9 cellular contexts compared by ENCODE assay signal in genomic region chr1:25487628-25488027, GRCh38. TPM values are rescaled to one million over a fixed set of nuclear protein-coding genes. Genes with fewer than 3 reads are reported as not detected.
DNase-seq lines count a peak whose midpoint lies in the region; ATAC-seq, FAIRE-seq and TF ChIP-seq lines count a peak whose summit lies in the region.
"Had no signal": no experiment of that assay in that cellular context is flagged by ENCODE, and none has a peak within 500 bp of the region (broad histone marks: within the 10 kb centered on the region; RNA-seq: fewer than 3 reads in every experiment).

No MANE protein-coding gene starts in this region.

- no peak for TF ChIP-seq POLR2A in heart left ventricle (IDR thresholded peaks at IDR 0.05)
- no peak for TF ChIP-seq POLR2A in transverse colon (IDR thresholded peaks at IDR 0.05)

- no peaks in the 10 kb centered on the region for H3K9me3 Mint-ChIP-seq in WTC11

- intact Hi-C loops in heart left ventricle (cut with DNase I) = loop anchor here in 1 of 10 donors (5.0 kb wide), 1 partner anchor 55 kb away; the partner anchor contains the start of gene MACO1
- intact Hi-C loops in cardiac septum (cut with DNase I) = no loop called here
- intact Hi-C loops in transverse colon (cut with DNase I; ENCODE audit: low total_unique reads) = no loop called here

- no peak overlapping the region for H3K27ac Mint-ChIP-seq in WTC11

- H3K27me3 ChIP-seq in heart left ventricle = no peaks in the 10 kb centered on the region
- no peaks in the 10 kb centered on the region for H3K27me3 ChIP-seq in transverse colon

- WGBS in heart left ventricle, 4 donors = 96 to 98% (median 97%) methylated on average over 2 of the region's 2 CpGs
- 84% methylated on average over 2 of the region's 2 CpGs; no CpG with 5 or more reads in 1 of the 2 donors for WGBS in transverse colon (ENCODE audit: low coverage in 1 of 2), 2 donors

- no peak overlapping the region for H3K4me3 Mint-ChIP-seq in WTC11

- no peaks in the 10 kb centered on the region for H3K9me3 ChIP-seq in heart left ventricle
- no peaks in the 10 kb centered on the region for H3K9me3 ChIP-seq in transverse colon

- POLR2A ChIA-PET in WTC11 (lab: Charles Lee) = no interaction called here

- H3K27me3 Mint-ChIP-seq in WTC11 (ENCODE audit: low read depth) = no peaks in the 10 kb centered on the region

- TF ChIP-seq CTCF in heart left ventricle (IDR thresholded peaks at IDR 0.05) (peak in 8 of 12 donors; percentile 22 to 52 (median 42)), WTC11 (IDR thresholded peaks at IDR 0.05) (peak; percentile 49), fibroblast of pulmonary artery (IDR thresholded peaks at IDR 0.05; ENCODE audit: low read length, missing control alignments) (peak; percentile 49), transverse colon (IDR thresholded peaks at IDR 0.05) (peak in 4 of 5 experiments; percentile 32 to 50 (median 40))

- ATAC-seq in heart left ventricle (no peak), WTC11 (no peak), GM21576 (IDR thresholded peaks at IDR 0.05; ENCODE audit: unreplicated experiment) (no peak), HG03175 (IDR thresholded peaks at IDR 0.05; ENCODE audit: unreplicated experiment) (no peak)

- TF ChIP-seq EP300 in transverse colon (IDR thresholded peaks at IDR 0.05; ENCODE audit: low read depth) = no peak

- H3K27ac ChIP-seq in heart left ventricle = no peak overlapping the region
- no peak overlapping the region for H3K27ac ChIP-seq in transverse colon
- H3K27ac ChIP-seq: HL-60 had no signal

- CTCF ChIA-PET in WTC11 (lab: Charles Lee) = interaction anchor here (0.6 to 2.0 kb wide), 9 partner anchors 9 to 47 kb away, joined by 3 to 10 read pairs (median 5); no protein-coding TSS in a partner anchor

- no peak overlapping the region for H3K4me3 ChIP-seq in heart left ventricle
- no peak overlapping the region for H3K4me3 ChIP-seq in fibroblast of pulmonary artery (replicated peaks; ENCODE audit: low read depth, low read length)
- no peak overlapping the region for H3K4me3 ChIP-seq in transverse colon

- H3K36me3 Mint-ChIP-seq in WTC11 = peaks cover 10% of the 10 kb centered on the region

- DNase-seq in heart left ventricle (no peak), cardiac septum (ENCODE audit: low spot score) (no peak), WTC11 (ENCODE audit: low spot score) (no peak), fibroblast of pulmonary artery (ENCODE audit: low read depth) (no peak), transverse colon (no peak), urothelium cell line (ENCODE audit: low spot score) (no peak)

- H3K4me1 ChIP-seq in heart left ventricle (peaks cover 0 to 15% (median 0%) of the 10 kb centered on the region in 12 donors), transverse colon (peaks cover 0 to 19% (median 10%) of the 10 kb centered on the region in 4 donors)

- FAIRE-seq in urothelium cell line (lab: Jason Lieb, UNC) = no peak

- peaks cover 0 to 91% (median 64%) of the 10 kb centered on the region in 9 donors for H3K36me3 ChIP-seq in heart left ventricle
- peaks cover 0 to 42% (median 6%) of the 10 kb centered on the region in 4 donors for H3K36me3 ChIP-seq in transverse colon

- H3K4me1 Mint-ChIP-seq in WTC11 = peaks cover 41% of the 10 kb centered on the region

- in situ Hi-C loops in transverse colon (cut with MboI; ENCODE audit: low pct_ligation_motif_present in 1 of 4, low pct_unique_long_range_greater_than_20kb in 1 of 4, low sequenced_read_pairs in 3 of 4) = no loop called here

TF ChIP-seq in WTC11, 78 proteins besides CTCF, POLR2A, EP300 and RAD21:
- TF ChIP-seq FOXJ3 (CRISPR knock-in tag; IDR thresholded peaks at IDR 0.05; ENCODE audit: borderline replicate concordance) (no peak), ZNF423 (CRISPR knock-in tag; IDR thresholded peaks at IDR 0.05) (no peak), IRF2 (CRISPR knock-in tag; IDR thresholded peaks at IDR 0.05; ENCODE audit: borderline replicate concordance, low read depth) (no peak)

RNA-seq across cellular contexts. Expression of gene LDLRAP1, which starts 55.8 kb away (rescaled TPM):
- total RNA-seq in heart left ventricle (10 to 100 TPM in 8 of 9 donors, 1 to 10 TPM in 1; 9.9 to 17.4 (median 13.3) TPM), cardiac septum (14.4 TPM), WTC11 (2021) (14.1 to 16.3 TPM (median 14.2 TPM) in 3 replicates), transverse colon (10 to 100 TPM; 24.9 to 75.6 (median 37.8) TPM)
- polyA plus RNA-seq in heart left ventricle = 10 to 100 TPM in 1 of 2 donors, 1 to 10 TPM in 1; 9.0 to 15.4 TPM

RNA-seq across cellular contexts. Expression of gene MACO1, which starts 56.9 kb away (rescaled TPM):
- total RNA-seq in heart left ventricle = 10 to 100 TPM; 11.2 to 21.0 (median 14.6) TPM
- 10 to 100 TPM in 1 of 2 donors, 1 to 10 TPM in 1; 5.8 to 11.8 TPM for polyA plus RNA-seq in heart left ventricle
- total RNA-seq in cardiac septum = 10.3 TPM
- 9.0 to 9.5 TPM (median 9.0 TPM) in 3 replicates for total RNA-seq in WTC11 (2021)
- total RNA-seq in transverse colon = 10 to 100 TPM; 11.3 to 24.9 (median 19.0) TPM
